Comparison of ENCODE assay signal across 8 cellular contexts in the genomic region with DNA sequence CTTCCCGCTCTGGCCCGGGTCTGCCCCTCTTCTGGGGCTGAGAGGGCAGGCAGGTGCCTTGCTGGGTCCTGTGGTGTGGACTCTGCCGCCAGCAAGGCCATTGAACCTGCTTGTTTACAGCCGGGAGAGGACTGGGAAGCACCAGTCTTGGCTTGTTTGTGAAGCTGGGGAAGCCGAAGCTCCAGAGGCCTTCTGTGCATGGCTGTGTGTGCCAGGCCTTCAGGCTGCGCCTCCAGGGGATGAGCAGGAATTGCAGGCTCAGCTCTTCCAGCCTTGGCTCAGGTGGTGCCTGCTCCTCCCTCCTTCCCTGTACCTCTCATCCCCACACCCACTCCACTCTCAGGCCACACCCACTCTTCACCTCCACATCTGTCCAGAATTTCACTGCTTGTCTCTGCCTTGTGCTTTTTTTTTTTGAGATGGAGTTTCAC. TPM values are rescaled to one million over a fixed set of nuclear protein-coding genes. Genes with fewer than 3 reads are reported as not detected.
DNase-seq lines count a peak whose midpoint lies in the region; ATAC-seq and TF ChIP-seq lines count a peak whose summit lies in the region.

No MANE protein-coding gene starts in this region.

- no peaks in the 10 kb centered on the region for H3K27me3 Mint-ChIP-seq in T-helper 17 cell

- H3K27me3 ChIP-seq in left ventricle myocardium inferior (ENCODE audit: low read depth), result no peaks in the 10 kb centered on the region
- no peaks in the 10 kb centered on the region for H3K27me3 ChIP-seq in heart left ventricle
- H3K27me3 ChIP-seq in vagina, result no peaks in the 10 kb centered on the region

- peak overlapping the region; percentile 27 for H3K27ac ChIP-seq in left ventricle myocardium inferior (replicated peaks)
- H3K27ac ChIP-seq in heart left ventricle, result peak overlapping the region in 1 of 12 donors; percentile 34
- peak overlapping the region; percentile 34 for H3K27ac ChIP-seq in vagina

- 64 to 80% (median 67%) methylated on average over 5 to 6 of the region's 6 CpGs for WGBS in heart left ventricle, 4 donors

- TF ChIP-seq POLR2A in heart left ventricle (IDR thresholded peaks at IDR 0.05) (no peak), vagina (IDR thresholded peaks at IDR 0.05) (no peak)

- H3K36me3 Mint-ChIP-seq in T-helper 17 cell (ENCODE audit: low read depth), result no peaks in the 10 kb centered on the region

- H3K4me1 Mint-ChIP-seq in T-helper 17 cell, result peaks cover 37% of the 10 kb centered on the region

- DNase-seq in left ventricle myocardium inferior (no peak), heart left ventricle (no peak), T-helper 17 cell (no peak), left colon (peak; percentile 49), vagina (ENCODE audit: extremely low spot score in 2 of 2) (no peak), NCI-H1092 (lab: John Stamatoyannopoulos, UW) (no peak)
- DNase-seq in activated CD4-positive, CD25-positive, alpha-beta regulatory T cell (lab: John Stamatoyannopoulos, UW), result no peak

- H3K4me3 ChIP-seq in left ventricle myocardium inferior (no peak overlapping the region), heart left ventricle (no peak overlapping the region), vagina (no peak overlapping the region)

- TF ChIP-seq CTCF in left ventricle myocardium inferior (IDR thresholded peaks at IDR 0.05; ENCODE audit: borderline replicate concordance) (no peak), heart left ventricle (IDR thresholded peaks at IDR 0.05) (no peak), vagina (IDR thresholded peaks at IDR 0.05) (no peak)

- intact Hi-C loops in left ventricle myocardium inferior (cut with micrococcal nuclease) (no loop called here), heart left ventricle (cut with DNase I) (no loop called here), left colon (cut with DNase I, micrococcal nuclease) (no loop called here), vagina (cut with DNase I) (no loop called here)

- peak overlapping the region; percentile 52 for H3K4me3 Mint-ChIP-seq in T-helper 17 cell

- H3K27ac Mint-ChIP-seq in T-helper 17 cell, result peak overlapping the region; percentile 76

- peaks cover 26% of the 10 kb centered on the region for H3K36me3 ChIP-seq in left ventricle myocardium inferior
- H3K36me3 ChIP-seq in heart left ventricle, result peaks cover 0 to 15% (median 0%) of the 10 kb centered on the region in 9 donors
- H3K36me3 ChIP-seq in vagina, result no peaks in the 10 kb centered on the region

- peaks cover 73% of the 10 kb centered on the region for H3K4me1 ChIP-seq in left ventricle myocardium inferior
- H3K4me1 ChIP-seq in heart left ventricle, result peaks cover 0 to 76% (median 27%) of the 10 kb centered on the region in 12 donors
- H3K4me1 ChIP-seq in vagina, result peaks cover 70% of the 10 kb centered on the region

- ATAC-seq in heart left ventricle (no peak), T-helper 17 cell (no peak), left colon (peak; percentile 55), GM19452 (IDR thresholded peaks at IDR 0.05; ENCODE audit: unreplicated experiment) (no peak)

- no peaks in the 10 kb centered on the region for H3K9me3 ChIP-seq in left ventricle myocardium inferior (replicated peaks)
- no peaks in the 10 kb centered on the region for H3K9me3 ChIP-seq in heart left ventricle
- no peaks in the 10 kb centered on the region for H3K9me3 ChIP-seq in T-helper 17 cell (ENCODE audit: control insufficient read depth, low read length, poor library complexity, severe bottlenecking)
- no peaks in the 10 kb centered on the region for H3K9me3 ChIP-seq in vagina

RNA-seq across cellular contexts. Expression of a gene that starts 17.5 kb away (rescaled TPM):
- total RNA-seq in left ventricle myocardium inferior (501 TPM), heart left ventricle (1,000 to 10,000 TPM in 1 of 9 donors, 100 to 1,000 TPM in 8; 290 to 1,084 (median 402) TPM), T-helper 17 cell (10 to 100 TPM; 60.7 to 62.5 TPM), left colon (100 to 1,000 TPM; 228 to 299 TPM), vagina (375 TPM)
- polyA plus RNA-seq in heart left ventricle, result 1,000 to 10,000 TPM in 1 of 2 donors, 100 to 1,000 TPM in 1; 782 to 1,747 TPM

RNA-seq across cellular contexts. Expression of a gene that starts 25.0 kb away (rescaled TPM):
- 69.3 TPM for total RNA-seq in left ventricle myocardium inferior
- total RNA-seq in heart left ventricle, result 10 to 100 TPM; 48.1 to 88.4 (median 71.7) TPM
- 100 to 1,000 TPM in 1 of 2 donors, 10 to 100 TPM in 1; 71.4 to 102 TPM for polyA plus RNA-seq in heart left ventricle
- total RNA-seq in T-helper 17 cell, result 100 to 1,000 TPM; 111 to 125 TPM
- total RNA-seq in left colon, result 100 to 1,000 TPM; 119 to 161 TPM
- total RNA-seq in vagina, result 110 TPM

RNA-seq across cellular contexts. Expression of a gene that starts 28.5 kb away (rescaled TPM):
- total RNA-seq in left ventricle myocardium inferior (not detected), heart left ventricle (under 1 TPM in 1 of 9 donors, not detected in 8; 0.10 TPM), T-helper 17 cell (1 to 10 TPM in 1 of 2 donors, under 1 TPM in 1; 0.34 to 2.4 TPM), left colon (under 1 TPM; 0.15 to 0.36 TPM), vagina (not detected)
- not detected for polyA plus RNA-seq in heart left ventricle

RNA-seq across cellular contexts. Expression of a gene that starts 36.2 kb away (rescaled TPM):
- total RNA-seq in left ventricle myocardium inferior, result 48.7 TPM
- 10 to 100 TPM; 34.7 to 70.6 (median 44.8) TPM for total RNA-seq in heart left ventricle
- polyA plus RNA-seq in heart left ventricle, result 10 to 100 TPM; 27.5 to 69.1 TPM
- 100 to 1,000 TPM; 483 to 558 TPM for total RNA-seq in T-helper 17 cell
- total RNA-seq in left colon, result 100 to 1,000 TPM; 122 to 123 TPM
- total RNA-seq in vagina, result 164 TPM

RNA-seq across cellular contexts. Expression of a gene that starts 58.5 kb away (rescaled TPM):
- total RNA-seq in left ventricle myocardium inferior (45.5 TPM), heart left ventricle (10 to 100 TPM; 44.9 to 82.7 (median 49.3) TPM), T-helper 17 cell (10 to 100 TPM; 34.8 to 38.6 TPM), left colon (100 to 1,000 TPM; 310 to 395 TPM), vagina (81.0 TPM)
- polyA plus RNA-seq in heart left ventricle, result 10 to 100 TPM; 54.9 to 87.4 TPM

Comparison
In these comparisons a context has a peak if more than half of its experiments do, and no peak if none do; other contexts are left out.
1. DNase-seq: peak in left colon (2 of 2); none in left ventricle myocardium inferior (single experiment), heart left ventricle (0 of 5), T-helper 17 cell (0 of 3), vagina (0 of 2), activated CD4-positive, CD25-positive, alpha-beta regulatory T cell (0 of 4) and NCI-H1092 (single experiment).